In the genomic region with DNA sequence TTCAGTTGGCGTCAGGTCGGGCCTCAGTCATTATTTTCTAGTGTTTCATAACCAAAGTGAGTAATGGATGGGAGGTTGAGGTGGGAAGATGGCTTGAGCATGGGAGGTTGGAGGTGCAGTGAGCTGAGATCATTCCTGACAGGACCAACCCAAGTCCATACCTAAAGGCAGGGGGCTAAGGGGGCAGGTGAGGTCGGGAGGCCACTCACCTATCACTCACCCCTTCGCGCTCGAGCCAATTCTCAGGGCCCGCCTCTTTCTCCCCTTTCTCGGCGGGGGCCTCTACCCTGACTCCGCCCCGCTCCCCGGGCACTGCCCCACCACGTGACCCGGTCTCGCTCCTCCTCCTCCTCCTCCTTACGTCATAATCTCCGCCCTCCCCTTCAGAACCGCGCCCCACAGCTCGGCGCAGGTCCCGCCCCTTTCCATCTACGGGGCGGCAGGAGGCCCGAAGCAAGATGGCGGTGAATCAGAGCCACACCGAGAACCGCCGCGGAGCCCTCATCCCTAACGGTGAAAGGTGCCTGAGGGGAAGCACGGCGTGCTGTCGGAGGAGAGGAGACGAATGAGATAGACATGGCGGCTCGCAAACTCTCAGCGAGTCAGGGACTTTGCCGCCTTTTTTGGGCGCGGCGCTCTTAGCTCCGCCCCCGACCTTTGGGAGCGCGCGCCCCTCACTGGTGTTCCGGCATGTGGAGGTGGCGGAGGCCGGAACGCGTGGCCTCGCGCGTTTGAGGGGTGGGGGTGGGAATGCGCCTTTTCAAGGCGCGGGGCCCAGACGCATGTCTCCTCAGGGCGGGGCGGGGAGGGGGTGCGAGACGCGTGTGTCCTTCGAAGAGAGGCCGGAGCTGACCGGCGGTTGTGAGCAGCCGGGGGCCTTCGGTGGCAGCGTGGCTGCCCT, we compare ENCODE assay signal across 1 cellular context.
A peak's percentile ranks its signal among the peaks of the same experiment; 100 is the strongest.
TF ChIP-seq lines count a peak whose summit lies in the region.

A gene with protein sequence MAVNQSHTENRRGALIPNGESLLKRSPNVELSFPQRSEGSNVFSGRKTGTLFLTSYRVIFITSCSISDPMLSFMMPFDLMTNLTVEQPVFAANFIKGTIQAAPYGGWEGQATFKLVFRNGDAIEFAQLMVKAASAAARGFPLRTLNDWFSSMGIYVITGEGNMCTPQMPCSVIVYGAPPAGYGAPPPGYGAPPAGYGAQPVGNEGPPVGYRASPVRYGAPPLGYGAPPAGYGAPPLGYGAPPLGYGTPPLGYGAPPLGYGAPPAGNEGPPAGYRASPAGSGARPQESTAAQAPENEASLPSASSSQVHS (plus strand): TSS at position 428 of the 901 bp plus-strand sequence. CDS start 31 bp downstream, at position 459.

TF ChIP-seq in SK-N-SH, 30 proteins besides CTCF, POLR2A, EP300 and RAD21 (continued from another document):
- TF ChIP-seq, protein P1, sequence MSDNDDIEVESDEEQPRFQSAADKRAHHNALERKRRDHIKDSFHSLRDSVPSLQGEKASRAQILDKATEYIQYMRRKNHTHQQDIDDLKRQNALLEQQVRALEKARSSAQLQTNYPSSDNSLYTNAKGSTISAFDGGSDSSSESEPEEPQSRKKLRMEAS (IDR thresholded peaks at IDR 0.05; ENCODE audit: low read depth): peak; percentile 10; the same call in 1 of the 2 replicates
- TF ChIP-seq SMC3 (IDR thresholded peaks at IDR 0.05; ENCODE audit: low read depth, low read length): no peak
- TF ChIP-seq, protein P2, sequence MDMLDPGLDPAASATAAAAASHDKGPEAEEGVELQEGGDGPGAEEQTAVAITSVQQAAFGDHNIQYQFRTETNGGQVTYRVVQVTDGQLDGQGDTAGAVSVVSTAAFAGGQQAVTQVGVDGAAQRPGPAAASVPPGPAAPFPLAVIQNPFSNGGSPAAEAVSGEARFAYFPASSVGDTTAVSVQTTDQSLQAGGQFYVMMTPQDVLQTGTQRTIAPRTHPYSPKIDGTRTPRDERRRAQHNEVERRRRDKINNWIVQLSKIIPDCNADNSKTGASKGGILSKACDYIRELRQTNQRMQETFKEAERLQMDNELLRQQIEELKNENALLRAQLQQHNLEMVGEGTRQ (IDR thresholded peaks at IDR 0.05; ENCODE audit: borderline replicate concordance, low read depth, low read length): peak; percentile 47; the same call in 1 of the 2 replicates
- no peak for TF ChIP-seq GABPA (IDR thresholded peaks at IDR 0.05; ENCODE audit: low read depth)
- no peak for TF ChIP-seq FOSL2 (IDR thresholded peaks at IDR 0.05; ENCODE audit: borderline replicate concordance, low read depth)
- TF ChIP-seq FOXM1 (IDR thresholded peaks at IDR 0.05; ENCODE audit: low read depth): no peak
- TF ChIP-seq, protein P3, sequence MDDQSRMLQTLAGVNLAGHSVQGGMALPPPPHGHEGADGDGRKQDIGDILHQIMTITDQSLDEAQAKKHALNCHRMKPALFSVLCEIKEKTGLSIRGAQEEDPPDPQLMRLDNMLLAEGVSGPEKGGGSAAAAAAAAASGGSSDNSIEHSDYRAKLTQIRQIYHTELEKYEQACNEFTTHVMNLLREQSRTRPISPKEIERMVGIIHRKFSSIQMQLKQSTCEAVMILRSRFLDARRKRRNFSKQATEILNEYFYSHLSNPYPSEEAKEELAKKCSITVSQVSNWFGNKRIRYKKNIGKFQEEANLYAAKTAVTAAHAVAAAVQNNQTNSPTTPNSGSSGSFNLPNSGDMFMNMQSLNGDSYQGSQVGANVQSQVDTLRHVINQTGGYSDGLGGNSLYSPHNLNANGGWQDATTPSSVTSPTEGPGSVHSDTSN (IDR thresholded peaks at IDR 0.05): no peak
